In the genomic region with DNA sequence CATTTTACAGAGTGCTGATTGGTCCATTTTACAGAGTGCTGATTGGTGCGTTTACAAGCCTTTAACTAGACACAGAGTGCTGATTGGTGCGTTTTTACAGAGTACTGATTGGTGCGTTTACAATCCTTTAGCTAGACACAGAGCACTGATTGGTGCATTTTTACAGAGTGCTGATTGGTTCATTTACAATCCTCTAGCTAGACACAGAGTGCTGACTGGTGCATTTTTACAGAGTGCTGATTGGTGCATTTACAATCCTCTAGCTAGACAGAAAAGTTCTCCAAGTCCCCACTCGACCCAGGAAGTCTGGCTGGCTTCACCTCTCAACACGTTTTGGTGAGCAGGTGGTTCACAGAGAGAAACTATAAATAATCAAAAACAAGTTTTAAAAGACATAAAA, we compare ENCODE assay signal across 11 cellular contexts. TPM values are rescaled to one million over a fixed set of nuclear protein-coding genes. Genes with fewer than 3 reads are reported as not detected.
"Had no signal": no experiment of that assay in that cellular context is flagged by ENCODE, and none has a peak within 500 bp of the region (broad histone marks: within the 10 kb centered on the region; RNA-seq: fewer than 3 reads in every experiment).

No MANE protein-coding gene starts in this region.

RNA-seq across cellular contexts. Expression of a gene that starts 24.4 kb away (rescaled TPM):
- total RNA-seq: stomach, temporal lobe, thoracic aorta, thyroid gland, tibial nerve, transverse colon, upper lobe of right lung, ureter, urinary bladder, uterus, vagina had no signal
- polyA plus RNA-seq: stomach, urinary bladder had no signal
